1 cellular context compared by ENCODE assay signal in the genomic region with DNA sequence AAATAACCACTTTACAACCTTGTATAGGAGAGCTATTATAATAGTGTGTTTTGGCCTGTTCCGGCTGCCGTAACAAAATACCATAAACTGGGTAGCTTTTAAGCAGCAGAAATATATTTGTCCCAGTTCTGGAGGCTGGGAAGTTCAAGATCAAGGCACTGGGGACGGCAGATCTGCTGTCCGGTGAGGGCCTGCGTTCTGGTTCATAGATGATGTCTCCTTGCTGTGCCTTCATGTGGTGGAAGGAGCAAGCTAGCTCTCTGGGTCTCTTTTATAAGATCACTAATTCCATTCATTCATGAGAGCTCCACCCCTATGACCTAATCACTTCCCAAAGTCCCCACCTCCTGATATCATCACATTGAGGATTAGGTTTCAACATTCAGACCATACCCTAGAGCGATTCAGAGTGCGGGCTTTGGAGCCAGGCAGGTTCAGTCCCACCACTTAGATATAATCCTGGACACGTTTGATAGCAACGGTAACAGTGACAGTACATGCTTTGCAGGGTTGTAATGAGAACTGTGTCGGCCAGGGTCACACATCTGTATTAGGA.
A peak's percentile ranks its signal among the peaks of the same experiment; 100 is the strongest.
TF ChIP-seq lines count a peak whose summit lies in the region.

No MANE protein-coding gene starts in this region.

TF ChIP-seq in HEK293, 187 proteins besides CTCF, POLR2A, EP300 and RAD21 (continued from another document and continues in another):
- TF ChIP-seq, protein P1, sequence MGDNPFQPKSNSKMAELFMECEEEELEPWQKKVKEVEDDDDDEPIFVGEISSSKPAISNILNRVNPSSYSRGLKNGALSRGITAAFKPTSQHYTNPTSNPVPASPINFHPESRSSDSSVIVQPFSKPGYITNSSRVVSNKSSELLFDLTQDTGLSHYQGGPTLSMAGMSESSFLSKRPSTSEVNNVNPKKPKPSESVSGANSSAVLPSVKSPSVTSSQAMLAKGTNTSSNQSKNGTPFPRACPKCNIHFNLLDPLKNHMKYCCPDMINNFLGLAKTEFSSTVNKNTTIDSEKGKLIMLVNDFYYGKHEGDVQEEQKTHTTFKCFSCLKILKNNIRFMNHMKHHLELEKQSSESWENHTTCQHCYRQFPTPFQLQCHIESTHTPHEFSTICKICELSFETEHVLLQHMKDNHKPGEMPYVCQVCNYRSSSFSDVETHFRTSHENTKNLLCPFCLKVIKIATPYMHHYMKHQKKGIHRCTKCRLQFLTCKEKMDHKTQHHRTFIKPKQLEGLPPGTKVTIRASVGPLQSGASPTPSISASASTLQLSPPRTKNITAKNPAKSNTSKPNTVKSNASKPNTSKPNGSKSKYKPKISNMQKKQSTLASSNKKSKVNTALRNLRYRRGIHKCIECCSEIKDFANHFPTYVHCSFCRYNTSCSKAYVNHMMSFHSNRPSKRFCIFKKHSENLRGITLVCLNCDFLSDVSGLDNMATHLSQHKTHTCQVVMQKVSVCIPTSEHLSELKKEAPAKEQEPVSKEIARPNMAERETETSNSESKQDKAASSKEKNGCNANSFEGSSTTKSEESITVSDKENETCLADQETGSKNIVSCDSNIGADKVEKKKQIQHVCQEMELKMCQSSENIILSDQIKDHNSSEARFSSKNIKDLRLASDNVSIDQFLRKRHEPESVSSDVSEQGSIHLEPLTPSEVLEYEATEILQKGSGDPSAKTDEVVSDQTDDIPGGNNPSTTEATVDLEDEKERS (tag by site-specific recombination; IDR thresholded peaks at IDR 0.05) = no peak
- TF ChIP-seq ZNF76 (tag by site-specific recombination; IDR thresholded peaks at IDR 0.05; ENCODE audit: borderline replicate concordance, low read depth) (0 out of 2 replicates have a peak, but pooled peaks have one; percentile 22), ZFHX2 (tag by site-specific recombination; conservative IDR thresholded peaks at IDR 0.05) (no peak), ZNF629 (tag by site-specific recombination; IDR thresholded peaks at IDR 0.05) (peak; percentile 86), ZNF530 (tag by site-specific recombination; IDR thresholded peaks at IDR 0.05; ENCODE audit: low read depth) (no peak), ZBTB21 (tag by site-specific recombination; IDR thresholded peaks at IDR 0.05) (peak; percentile 60), ZNF521 (tag by site-specific recombination; IDR thresholded peaks at IDR 0.05) (no peak), ZSCAN16 (tag by site-specific recombination; IDR thresholded peaks at IDR 0.05) (no peak), SETDB1 (IDR thresholded peaks at IDR 0.05; ENCODE audit: insufficient read length, low read length) (no peak), HOXC10 (CRISPR knock-in tag; IDR thresholded peaks at IDR 0.05) (no peak), YY2 (tag by site-specific recombination; IDR thresholded peaks at IDR 0.05) (no peak), ZNF571 (tag by site-specific recombination; IDR thresholded peaks at IDR 0.05) (no peak), ZNF660 (tag by site-specific recombination; IDR thresholded peaks at IDR 0.05) (peak; percentile 45; the same call in 1 of the 2 replicates), ZNF19 (tag by site-specific recombination; IDR thresholded peaks at IDR 0.05; ENCODE audit: low read depth) (no peak), ZEB2 (tag by site-specific recombination; IDR thresholded peaks at IDR 0.05) (peak; percentile 51; the same call in 1 of the 2 replicates), ZNF391 (tag by site-specific recombination; IDR thresholded peaks at IDR 0.05; ENCODE audit: borderline replicate concordance, low read depth) (no peak), SCRT2 (tag by site-specific recombination; IDR thresholded peaks at IDR 0.05) (no peak), ZNF404 (tag by site-specific recombination; IDR thresholded peaks at IDR 0.05) (no peak), ZBTB1 (tag by site-specific recombination; IDR thresholded peaks at IDR 0.05) (no peak), HOXD13 (CRISPR knock-in tag; IDR thresholded peaks at IDR 0.05; ENCODE audit: borderline replicate concordance) (no peak), ZNF473 (tag by site-specific recombination; IDR thresholded peaks at IDR 0.05) (no peak), ZNF596 (tag by site-specific recombination; IDR thresholded peaks at IDR 0.05) (no peak), ZNF560 (tag by site-specific recombination; IDR thresholded peaks at IDR 0.05; ENCODE audit: borderline replicate concordance) (no peak), ZIC2 (tag by site-specific recombination; IDR thresholded peaks at IDR 0.05) (no peak), ZNF558 (tag by site-specific recombination; IDR thresholded peaks at IDR 0.05) (no peak), ZNF501 (tag by site-specific recombination; IDR thresholded peaks at IDR 0.05) (no peak), ZNF155 (tag by site-specific recombination; IDR thresholded peaks at IDR 0.05) (no peak), ZNF350 (tag by site-specific recombination; IDR thresholded peaks at IDR 0.05) (no peak), GFI1B (tag by site-specific recombination; IDR thresholded peaks at IDR 0.05) (no peak), ZXDB (tag by site-specific recombination; IDR thresholded peaks at IDR 0.05) (peak; percentile 49; the same call in 1 of the 2 replicates), ZNF529 (tag by site-specific recombination; IDR thresholded peaks at IDR 0.05; ENCODE audit: insufficient replicate concordance) (no peak), FEZF1 (tag by site-specific recombination; IDR thresholded peaks at IDR 0.05) (no peak), ZNF514 (tag by site-specific recombination; IDR thresholded peaks at IDR 0.05) (no peak), KLF7 (tag by site-specific recombination; IDR thresholded peaks at IDR 0.05; ENCODE audit: borderline replicate concordance) (no peak), ZNF670 (tag by site-specific recombination; IDR thresholded peaks at IDR 0.05; ENCODE audit: low read depth) (no peak), ZNF510 (tag by site-specific recombination; IDR thresholded peaks at IDR 0.05; ENCODE audit: insufficient replicate concordance) (no peak), ZBTB8A (tag by site-specific recombination; IDR thresholded peaks at IDR 0.05) (no peak), ZNF175 (tag by site-specific recombination; IDR thresholded peaks at IDR 0.05) (no peak), ZNF585B (tag by site-specific recombination; IDR thresholded peaks at IDR 0.05) (no peak)
- TF ChIP-seq, protein P2, sequence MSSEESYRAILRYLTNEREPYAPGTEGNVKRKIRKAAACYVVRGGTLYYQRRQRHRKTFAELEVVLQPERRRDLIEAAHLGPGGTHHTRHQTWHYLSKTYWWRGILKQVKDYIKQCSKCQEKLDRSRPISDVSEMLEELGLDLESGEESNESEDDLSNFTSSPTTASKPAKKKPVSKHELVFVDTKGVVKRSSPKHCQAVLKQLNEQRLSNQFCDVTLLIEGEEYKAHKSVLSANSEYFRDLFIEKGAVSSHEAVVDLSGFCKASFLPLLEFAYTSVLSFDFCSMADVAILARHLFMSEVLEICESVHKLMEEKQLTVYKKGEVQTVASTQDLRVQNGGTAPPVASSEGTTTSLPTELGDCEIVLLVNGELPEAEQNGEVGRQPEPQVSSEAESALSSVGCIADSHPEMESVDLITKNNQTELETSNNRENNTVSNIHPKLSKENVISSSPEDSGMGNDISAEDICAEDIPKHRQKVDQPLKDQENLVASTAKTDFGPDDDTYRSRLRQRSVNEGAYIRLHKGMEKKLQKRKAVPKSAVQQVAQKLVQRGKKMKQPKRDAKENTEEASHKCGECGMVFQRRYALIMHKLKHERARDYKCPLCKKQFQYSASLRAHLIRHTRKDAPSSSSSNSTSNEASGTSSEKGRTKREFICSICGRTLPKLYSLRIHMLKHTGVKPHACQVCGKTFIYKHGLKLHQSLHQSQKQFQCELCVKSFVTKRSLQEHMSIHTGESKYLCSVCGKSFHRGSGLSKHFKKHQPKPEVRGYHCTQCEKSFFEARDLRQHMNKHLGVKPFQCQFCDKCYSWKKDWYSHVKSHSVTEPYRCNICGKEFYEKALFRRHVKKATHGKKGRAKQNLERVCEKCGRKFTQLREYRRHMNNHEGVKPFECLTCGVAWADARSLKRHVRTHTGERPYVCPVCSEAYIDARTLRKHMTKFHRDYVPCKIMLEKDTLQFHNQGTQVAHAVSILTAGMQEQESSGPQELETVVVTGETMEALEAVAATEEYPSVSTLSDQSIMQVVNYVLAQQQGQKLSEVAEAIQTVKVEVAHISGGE (tag by site-specific recombination; conservative IDR thresholded peaks at IDR 0.05; ENCODE audit: low read depth) = no peak
- TF ChIP-seq, protein P3, sequence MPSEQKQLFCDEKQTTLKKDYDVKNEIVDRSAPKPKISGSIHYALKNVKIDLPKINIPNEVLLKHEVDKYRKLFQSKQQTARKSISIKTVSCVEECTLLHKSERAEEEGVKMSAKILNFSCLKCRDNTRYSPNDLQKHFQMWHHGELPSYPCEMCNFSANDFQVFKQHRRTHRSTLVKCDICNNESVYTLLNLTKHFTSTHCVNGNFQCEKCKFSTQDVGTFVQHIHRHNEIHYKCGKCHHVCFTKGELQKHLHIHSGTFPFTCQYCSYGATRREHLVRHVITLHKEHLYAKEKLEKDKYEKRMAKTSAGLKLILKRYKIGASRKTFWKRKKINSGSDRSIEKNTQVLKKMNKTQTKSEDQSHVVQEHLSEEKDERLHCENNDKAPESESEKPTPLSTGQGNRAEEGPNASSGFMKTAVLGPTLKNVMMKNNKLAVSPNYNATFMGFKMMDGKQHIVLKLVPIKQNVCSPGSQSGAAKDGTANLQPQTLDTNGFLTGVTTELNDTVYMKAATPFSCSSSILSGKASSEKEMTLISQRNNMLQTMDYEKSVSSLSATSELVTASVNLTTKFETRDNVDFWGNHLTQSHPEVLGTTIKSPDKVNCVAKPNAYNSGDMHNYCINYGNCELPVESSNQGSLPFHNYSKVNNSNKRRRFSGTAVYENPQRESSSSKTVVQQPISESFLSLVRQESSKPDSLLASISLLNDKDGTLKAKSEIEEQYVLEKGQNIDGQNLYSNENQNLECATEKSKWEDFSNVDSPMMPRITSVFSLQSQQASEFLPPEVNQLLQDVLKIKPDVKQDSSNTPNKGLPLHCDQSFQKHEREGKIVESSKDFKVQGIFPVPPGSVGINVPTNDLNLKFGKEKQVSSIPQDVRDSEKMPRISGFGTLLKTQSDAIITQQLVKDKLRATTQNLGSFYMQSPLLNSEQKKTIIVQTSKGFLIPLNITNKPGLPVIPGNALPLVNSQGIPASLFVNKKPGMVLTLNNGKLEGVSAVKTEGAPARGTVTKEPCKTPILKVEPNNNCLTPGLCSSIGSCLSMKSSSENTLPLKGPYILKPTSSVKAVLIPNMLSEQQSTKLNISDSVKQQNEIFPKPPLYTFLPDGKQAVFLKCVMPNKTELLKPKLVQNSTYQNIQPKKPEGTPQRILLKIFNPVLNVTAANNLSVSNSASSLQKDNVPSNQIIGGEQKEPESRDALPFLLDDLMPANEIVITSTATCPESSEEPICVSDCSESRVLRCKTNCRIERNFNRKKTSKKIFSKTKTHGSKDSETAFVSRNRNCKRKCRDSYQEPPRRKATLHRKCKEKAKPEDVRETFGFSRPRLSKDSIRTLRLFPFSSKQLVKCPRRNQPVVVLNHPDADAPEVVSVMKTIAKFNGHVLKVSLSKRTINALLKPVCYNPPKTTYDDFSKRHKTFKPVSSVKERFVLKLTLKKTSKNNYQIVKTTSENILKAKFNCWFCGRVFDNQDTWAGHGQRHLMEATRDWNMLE (tag by site-specific recombination; conservative IDR thresholded peaks at IDR 0.05; ENCODE audit: low read depth) = no peak
- TF ChIP-seq, protein P4, sequence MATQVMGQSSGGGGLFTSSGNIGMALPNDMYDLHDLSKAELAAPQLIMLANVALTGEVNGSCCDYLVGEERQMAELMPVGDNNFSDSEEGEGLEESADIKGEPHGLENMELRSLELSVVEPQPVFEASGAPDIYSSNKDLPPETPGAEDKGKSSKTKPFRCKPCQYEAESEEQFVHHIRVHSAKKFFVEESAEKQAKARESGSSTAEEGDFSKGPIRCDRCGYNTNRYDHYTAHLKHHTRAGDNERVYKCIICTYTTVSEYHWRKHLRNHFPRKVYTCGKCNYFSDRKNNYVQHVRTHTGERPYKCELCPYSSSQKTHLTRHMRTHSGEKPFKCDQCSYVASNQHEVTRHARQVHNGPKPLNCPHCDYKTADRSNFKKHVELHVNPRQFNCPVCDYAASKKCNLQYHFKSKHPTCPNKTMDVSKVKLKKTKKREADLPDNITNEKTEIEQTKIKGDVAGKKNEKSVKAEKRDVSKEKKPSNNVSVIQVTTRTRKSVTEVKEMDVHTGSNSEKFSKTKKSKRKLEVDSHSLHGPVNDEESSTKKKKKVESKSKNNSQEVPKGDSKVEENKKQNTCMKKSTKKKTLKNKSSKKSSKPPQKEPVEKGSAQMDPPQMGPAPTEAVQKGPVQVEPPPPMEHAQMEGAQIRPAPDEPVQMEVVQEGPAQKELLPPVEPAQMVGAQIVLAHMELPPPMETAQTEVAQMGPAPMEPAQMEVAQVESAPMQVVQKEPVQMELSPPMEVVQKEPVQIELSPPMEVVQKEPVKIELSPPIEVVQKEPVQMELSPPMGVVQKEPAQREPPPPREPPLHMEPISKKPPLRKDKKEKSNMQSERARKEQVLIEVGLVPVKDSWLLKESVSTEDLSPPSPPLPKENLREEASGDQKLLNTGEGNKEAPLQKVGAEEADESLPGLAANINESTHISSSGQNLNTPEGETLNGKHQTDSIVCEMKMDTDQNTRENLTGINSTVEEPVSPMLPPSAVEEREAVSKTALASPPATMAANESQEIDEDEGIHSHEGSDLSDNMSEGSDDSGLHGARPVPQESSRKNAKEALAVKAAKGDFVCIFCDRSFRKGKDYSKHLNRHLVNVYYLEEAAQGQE (tag by site-specific recombination; IDR thresholded peaks at IDR 0.05) = no peak
- TF ChIP-seq, protein P5, sequence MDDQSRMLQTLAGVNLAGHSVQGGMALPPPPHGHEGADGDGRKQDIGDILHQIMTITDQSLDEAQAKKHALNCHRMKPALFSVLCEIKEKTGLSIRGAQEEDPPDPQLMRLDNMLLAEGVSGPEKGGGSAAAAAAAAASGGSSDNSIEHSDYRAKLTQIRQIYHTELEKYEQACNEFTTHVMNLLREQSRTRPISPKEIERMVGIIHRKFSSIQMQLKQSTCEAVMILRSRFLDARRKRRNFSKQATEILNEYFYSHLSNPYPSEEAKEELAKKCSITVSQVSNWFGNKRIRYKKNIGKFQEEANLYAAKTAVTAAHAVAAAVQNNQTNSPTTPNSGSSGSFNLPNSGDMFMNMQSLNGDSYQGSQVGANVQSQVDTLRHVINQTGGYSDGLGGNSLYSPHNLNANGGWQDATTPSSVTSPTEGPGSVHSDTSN (CRISPR knock-in tag; IDR thresholded peaks at IDR 0.05) = no peak
- TF ChIP-seq, protein P6, sequence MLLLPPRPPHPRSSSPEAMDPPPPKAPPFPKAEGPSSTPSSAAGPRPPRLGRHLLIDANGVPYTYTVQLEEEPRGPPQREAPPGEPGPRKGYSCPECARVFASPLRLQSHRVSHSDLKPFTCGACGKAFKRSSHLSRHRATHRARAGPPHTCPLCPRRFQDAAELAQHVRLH (tag by site-specific recombination; IDR thresholded peaks at IDR 0.05) = no peak
